30 cellular contexts compared by ENCODE assay signal in the genomic region with DNA sequence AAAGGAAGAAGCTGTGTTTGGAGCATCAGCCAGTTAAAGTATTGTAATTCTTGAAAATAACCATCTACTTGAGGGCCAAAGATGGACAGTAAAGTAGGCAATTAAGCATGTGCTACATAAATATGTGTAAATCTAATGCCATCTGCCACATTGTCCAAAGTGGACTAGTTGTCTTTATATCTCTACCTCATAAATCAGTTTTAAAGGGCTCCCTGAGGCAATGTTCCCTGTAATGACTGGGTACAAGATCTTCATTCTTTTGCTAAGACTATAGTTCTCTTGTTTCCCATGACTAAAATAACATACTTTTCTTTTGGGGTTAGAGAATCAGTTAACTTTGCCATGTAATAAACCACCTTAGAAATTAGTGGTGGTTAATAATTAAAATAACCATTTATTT.
"Had no signal": no experiment of that assay in that cellular context is flagged by ENCODE, and none has a peak within 500 bp of the region (broad histone marks: within the 10 kb centered on the region; RNA-seq: fewer than 3 reads in every experiment).

No MANE protein-coding gene starts in this region.

- H3K4me3 ChIP-seq: adrenal gland, body of pancreas, esophagus muscularis mucosa, gastroesophageal sphincter, heart right ventricle, hepatocyte had no signal

- H3K4me1 ChIP-seq: adrenal gland, body of pancreas, foreskin keratinocyte, heart right ventricle had no signal

- H3K27ac ChIP-seq: adrenal gland, body of pancreas, esophagus muscularis mucosa, foreskin keratinocyte, gastroesophageal sphincter, heart right ventricle, hepatocyte had no signal

- DNase-seq: activated CD4-positive, alpha-beta memory T cell treated with anti-CD3 and anti-CD28 coated beads for 36 hours; activated CD4-positive, alpha-beta T cell treated with anti-CD3 and anti-CD28 coated beads for 36 hours; activated CD4-positive, alpha-beta T cell treated with anti-CD3 and anti-CD28 coated beads, Interleukin-2, amount 10 ng/mL, durations not matched to agents 24 days and 14 days; activated CD4-positive, CD25-positive, alpha-beta regulatory T cell; activated CD4-positive, CD25-positive, alpha-beta regulatory T cell treated with anti-CD3 and anti-CD28 coated beads, Interleukin-2, amount 50 U/mL, for 72 hours; activated CD8-positive, alpha-beta memory T cell treated with anti-CD3 and anti-CD28 coated beads, Interleukin-2, amount 10 ng/mL, durations not matched to agents 7 days and 5 days; activated CD8-positive, alpha-beta memory T cell treated with anti-CD3 and anti-CD28 coated beads, Interleukin-2, amount 50 U/mL, for 4 hours; activated CD8-positive, alpha-beta T cell treated with anti-CD3 and anti-CD28 coated beads, Interleukin-2, amount 10 ng/mL, durations not matched to agents 7 days and 5 days; activated effector memory CD4-positive, alpha-beta T cell treated with anti-CD3 and anti-CD28 coated beads, Interleukin-2, amount 50 U/mL, for 16 hours; activated naive CD4-positive, alpha-beta T cell treated with anti-CD3 and anti-CD28 coated beads for 36 hours; activated naive CD8-positive, alpha-beta T cell treated with anti-CD3 and anti-CD28 coated beads for 36 hours; activated naive CD8-positive, alpha-beta T cell treated with anti-CD3 and anti-CD28 coated beads, Interleukin-2, amount 50 U/mL, for 24 hours; activated T-cell treated with anti-CD3 and anti-CD28 coated beads, Interleukin-2, amount 50 U/mL, for 1 hour; activated T-cell treated with anti-CD3 and anti-CD28 coated beads, Interleukin-2, amount 50 U/mL, for 48 hours; adrenal gland; amygdala; aorta; body of pancreas; caudate nucleus; cortex of kidney; dermis blood vessel endothelial cell; effector CD4-positive, alpha-beta T cell; effector memory CD8-positive, alpha-beta T cell; erythroblast; foreskin keratinocyte; heart right ventricle; T1000 had no signal

- H3K36me3 ChIP-seq: adrenal gland, esophagus muscularis mucosa, gastroesophageal sphincter, heart right ventricle had no signal

- H3K9me3 ChIP-seq: adrenal gland, body of pancreas, esophagus muscularis mucosa, gastroesophageal sphincter had no signal

- H3K27me3 ChIP-seq: adrenal gland, body of pancreas, esophagus muscularis mucosa, foreskin keratinocyte, gastroesophageal sphincter, heart right ventricle, hepatocyte had no signal
